11 cellular contexts compared by ENCODE assay signal in the genomic region with DNA sequence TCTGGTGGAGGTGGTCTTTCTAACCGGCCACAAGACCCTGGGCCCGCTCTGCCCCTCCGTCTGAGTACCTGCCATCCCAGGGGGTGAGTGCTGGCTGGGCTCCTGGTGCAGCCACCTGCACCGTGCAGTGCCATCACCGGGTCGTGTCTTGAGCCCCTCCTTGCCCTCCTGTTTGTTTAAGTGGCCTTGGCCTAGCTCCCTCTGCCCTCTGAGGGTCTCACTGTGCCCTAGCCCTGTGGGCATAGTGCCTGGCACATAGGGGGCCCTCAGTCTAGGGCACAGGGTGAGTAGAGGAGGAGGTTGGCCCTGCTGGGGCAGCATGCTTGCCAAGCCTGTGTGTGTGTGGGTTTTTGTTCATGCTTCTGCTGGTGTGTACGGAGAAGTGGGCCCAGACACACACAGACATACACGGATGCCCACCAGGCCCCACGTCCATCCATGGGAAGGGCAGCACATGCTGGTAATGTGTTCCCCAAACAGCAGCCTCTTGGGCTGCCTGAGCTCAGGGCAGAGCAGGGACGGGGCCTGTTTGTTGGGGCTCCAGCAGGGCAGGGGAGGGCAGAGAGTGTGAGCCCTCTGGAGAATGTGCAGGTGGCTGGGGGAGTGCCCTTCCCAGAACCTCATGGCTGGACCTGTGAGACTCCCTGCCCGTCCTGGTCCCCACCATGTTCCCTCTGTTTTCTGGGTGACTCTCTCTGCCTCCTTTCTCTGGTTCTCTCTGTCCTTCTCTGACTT.
"Had no signal": no experiment of that assay in that cellular context is flagged by ENCODE, and none has a peak within 500 bp of the region (broad histone marks: within the 10 kb centered on the region; RNA-seq: fewer than 3 reads in every experiment).

No MANE protein-coding gene starts in this region.

- H3K4me3 Mint-ChIP-seq: activated naive CD4-positive, alpha-beta T cell treated with anti-CD3 and anti-CD28 coated beads, Interleukin-2, amount 10 ng/mL, durations not matched to agents 7 days and 5 days; stimulated activated naive CD8-positive, alpha-beta T cell treated with anti-CD3 and anti-CD28 coated beads, Interleukin-15, Interleukin-2, amounts not matched to agents 100 ng/mL and 50 ng/mL, for 24 hours; T-helper 1 cell treated with Interleukin-12 subunit alpha and Interleukin-12 subunit beta and Interleukin-4 antibody, amounts not matched to agents 30 μg/mL and 1 μg/mL, for 36 hours had no signal

- DNase-seq: activated CD4-positive, CD25-positive, alpha-beta regulatory T cell; activated naive CD4-positive, alpha-beta T cell treated with anti-CD3 and anti-CD28 coated beads, Interleukin-2, amount 10 ng/mL, durations not matched to agents 7 days and 5 days; islet precursor cell; mesendoderm; small intestine; stimulated activated CD4-positive, alpha-beta T cell treated with anti-CD3 and anti-CD28 coated beads, Interleukin-4, amount 100 ng/mL, for 4 hours; stimulated activated CD8-positive, alpha-beta memory T cell treated with anti-CD3 and anti-CD28 coated beads, Interleukin-4, amount 100 ng/mL, for 48 hours; upper lobe of left lung had no signal

- ATAC-seq: left lobe of liver had no signal

- H3K27ac Mint-ChIP-seq: activated naive CD4-positive, alpha-beta T cell treated with anti-CD3 and anti-CD28 coated beads, Interleukin-2, amount 10 ng/mL, durations not matched to agents 7 days and 5 days; stimulated activated naive CD8-positive, alpha-beta T cell treated with anti-CD3 and anti-CD28 coated beads, Interleukin-15, Interleukin-2, amounts not matched to agents 100 ng/mL and 50 ng/mL, for 24 hours; T-helper 1 cell treated with Interleukin-12 subunit alpha and Interleukin-12 subunit beta and Interleukin-4 antibody, amounts not matched to agents 30 μg/mL and 1 μg/mL, for 36 hours had no signal

- H3K36me3 Mint-ChIP-seq: activated naive CD4-positive, alpha-beta T cell treated with anti-CD3 and anti-CD28 coated beads, Interleukin-2, amount 10 ng/mL, durations not matched to agents 7 days and 5 days had no signal

- H3K4me1 Mint-ChIP-seq: activated naive CD4-positive, alpha-beta T cell treated with anti-CD3 and anti-CD28 coated beads, Interleukin-2, amount 10 ng/mL, durations not matched to agents 7 days and 5 days had no signal

- H3K27me3 Mint-ChIP-seq: stimulated activated naive CD8-positive, alpha-beta T cell treated with anti-CD3 and anti-CD28 coated beads, Interleukin-15, Interleukin-2, amounts not matched to agents 100 ng/mL and 50 ng/mL, for 24 hours had no signal

- H3K9me3 Mint-ChIP-seq: activated naive CD4-positive, alpha-beta T cell treated with anti-CD3 and anti-CD28 coated beads, Interleukin-2, amount 10 ng/mL, durations not matched to agents 7 days and 5 days; stimulated activated naive CD8-positive, alpha-beta T cell treated with anti-CD3 and anti-CD28 coated beads, Interleukin-15, Interleukin-2, amounts not matched to agents 100 ng/mL and 50 ng/mL, for 24 hours; T-helper 1 cell treated with Interleukin-12 subunit alpha and Interleukin-12 subunit beta and Interleukin-4 antibody, amounts not matched to agents 30 μg/mL and 1 μg/mL, for 36 hours had no signal
